ENCODE assay signal across 10 cellular contexts in the genomic region with DNA sequence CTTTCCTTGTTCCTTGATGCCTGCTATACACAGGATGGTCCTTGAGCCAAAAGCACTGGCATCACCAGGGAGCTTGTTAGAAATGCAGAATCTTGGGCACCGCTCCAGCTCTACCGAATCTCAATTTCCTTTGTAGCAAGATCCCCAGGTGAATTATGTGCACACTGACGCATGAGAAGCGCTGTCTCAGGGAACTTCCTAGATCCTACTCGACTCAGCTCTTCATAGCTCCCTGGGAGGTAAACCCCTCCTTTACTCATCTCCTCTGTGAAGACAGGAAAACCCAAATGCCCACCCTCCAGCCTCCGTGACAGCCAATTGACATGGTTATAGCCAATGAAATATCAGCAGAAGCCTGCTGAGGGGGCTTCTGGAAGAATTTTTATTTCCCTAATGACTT. TPM values are rescaled to one million over a fixed set of nuclear protein-coding genes. Genes with fewer than 3 reads are reported as not detected.
DNase-seq lines count a peak whose midpoint lies in the region; TF ChIP-seq lines count a peak whose summit lies in the region.
"Had no signal": no experiment of that assay in that cellular context is flagged by ENCODE, and none has a peak within 500 bp of the region (broad histone marks: within the 10 kb centered on the region; RNA-seq: fewer than 3 reads in every experiment).

No MANE protein-coding gene starts in this region.

- H3K27me3 ChIP-seq in A673 (replicated peaks; ENCODE audit: insufficient read depth, low read depth, low read length, poor library complexity) = no peaks in the 10 kb centered on the region
- H3K27me3 ChIP-seq in kidney epithelial cell (ENCODE audit: control insufficient read depth, insufficient read depth, low read length) = no peaks in the 10 kb centered on the region
- no peaks in the 10 kb centered on the region for H3K27me3 ChIP-seq in testis
- H3K27me3 ChIP-seq: transverse colon had no signal

- H3K27ac Mint-ChIP-seq in HFFc6 (peak overlapping the region; percentile 33), progenitor cell of endocrine pancreas (no peak overlapping the region)

- DNase-seq in A673 (ENCODE audit: low spot score) (peak; percentile 87), HFFc6 (no peak), astrocyte of the hippocampus (ENCODE audit: low read depth, low spot score) (peak; percentile 44), kidney epithelial cell (ENCODE audit: low read depth) (peak; percentile 56), progenitor cell of endocrine pancreas (ENCODE audit: low spot score, unreplicated experiment) (no peak), SW480 (ENCODE audit: low spot score) (no peak), testis (no peak)
- DNase-seq in activated CD4-positive, CD25-positive, alpha-beta regulatory T cell (lab: John Stamatoyannopoulos, UW) = no peak
- DNase-seq: NCI-H1436 treated with DMSO at 0.1 percent for 48 hours, transverse colon had no signal

- CTCF ChIA-PET in A673 (lab: Charles Lee) = interaction anchor here (1.3 kb wide), 1 partner anchor 291 kb away, joined by 6 read pairs; no protein-coding TSS in a partner anchor

- H3K36me3 ChIP-seq in A673 (ENCODE audit: insufficient read depth, low read length, poor library complexity, severe bottlenecking) = no peaks in the 10 kb centered on the region
- no peaks in the 10 kb centered on the region for H3K36me3 ChIP-seq in kidney epithelial cell (ENCODE audit: control insufficient read depth, insufficient read depth, low read length)
- no peaks in the 10 kb centered on the region for H3K36me3 ChIP-seq in testis (ENCODE audit: low read depth, missing control alignments)
- H3K36me3 ChIP-seq: transverse colon had no signal

- H3K4me1 ChIP-seq in A673 (ENCODE audit: insufficient read depth, low read length, poor library complexity, severe bottlenecking) (peaks cover 57% of the 10 kb centered on the region), testis (peaks cover 41% of the 10 kb centered on the region)

- 0 out of 2 replicates have a peak, but pooled peaks cover 7% of the 10 kb centered on the region for H3K36me3 Mint-ChIP-seq in HFFc6 (ENCODE audit: low read depth)
- H3K36me3 Mint-ChIP-seq in progenitor cell of endocrine pancreas (ENCODE audit: insufficient read depth) = no peaks in the 10 kb centered on the region

- TF ChIP-seq CTCF in A673 (conservative IDR thresholded peaks at IDR 0.05; ENCODE audit: low read depth, low read length) (no peak), HFFc6 (IDR thresholded peaks at IDR 0.05) (no peak), kidney epithelial cell (IDR thresholded peaks at IDR 0.05; ENCODE audit: insufficient read depth, low read length, poor library complexity, severe bottlenecking) (no peak), progenitor cell of endocrine pancreas (IDR thresholded peaks at IDR 0.05; ENCODE audit: unreplicated experiment) (no peak), testis (IDR thresholded peaks at IDR 0.05) (no peak)

- H3K27me3 Mint-ChIP-seq in HFFc6 (ENCODE audit: insufficient read depth) (no peaks in the 10 kb centered on the region), progenitor cell of endocrine pancreas (peaks cover 2% of the 10 kb centered on the region)

- intact Hi-C loops in A673 (cut with micrococcal nuclease; ENCODE audit: unreplicated experiment) = no loop called here
- intact Hi-C loops in testis (cut with DNase I; ENCODE audit: low total_unique reads) = no loop called here

- peak overlapping the region; percentile 76 for H3K27ac ChIP-seq in A673 (ENCODE audit: low read depth, low read length, poor library complexity, severe bottlenecking)
- H3K27ac ChIP-seq in testis = no peak overlapping the region
- H3K27ac ChIP-seq: transverse colon had no signal

- TF ChIP-seq POLR2A in testis (IDR thresholded peaks at IDR 0.05) = no peak

- H3K9me3 Mint-ChIP-seq in HFFc6 (no peaks in the 10 kb centered on the region), progenitor cell of endocrine pancreas (ENCODE audit: low read depth) (no peaks in the 10 kb centered on the region)

- H3K4me3 ChIP-seq in A673 (ENCODE audit: low read depth, low read length, poor library complexity, severe bottlenecking) = peak overlapping the region; percentile 25
- H3K4me3 ChIP-seq in kidney epithelial cell (ENCODE audit: low read depth, low read length) = no peak overlapping the region
- no peak overlapping the region for H3K4me3 ChIP-seq in testis
- H3K4me3 ChIP-seq: transverse colon had no signal

- WGBS in testis, 2 donors = 55 to 73% methylated on average over 6 of the region's 6 CpGs

- H3K9me3 ChIP-seq in A673 (ENCODE audit: low read depth, low read length, poor library complexity, severe bottlenecking) (no peaks in the 10 kb centered on the region), testis (no peaks in the 10 kb centered on the region)
- H3K9me3 ChIP-seq: transverse colon had no signal

- no TSS peak for BruUV-seq in A673 (replicated peaks; lab: Mats Ljungman, UMichigan)

- H3K4me3 Mint-ChIP-seq in HFFc6 (no peak overlapping the region), progenitor cell of endocrine pancreas (ENCODE audit: low read depth) (no peak overlapping the region)

- H3K4me1 Mint-ChIP-seq in HFFc6 (ENCODE audit: low read depth) = peaks cover 42% of the 10 kb centered on the region
- H3K4me1 Mint-ChIP-seq in progenitor cell of endocrine pancreas (ENCODE audit: low read depth) = peaks cover 10% of the 10 kb centered on the region

- POLR2A ChIA-PET in A673 (lab: Charles Lee; ENCODE audit: low non-redundant PET) = no interaction called here

RNA-seq across cellular contexts. Expression of a gene that starts 4.1 kb away (rescaled TPM):
- 27.4 and 34.4 TPM in 2 replicates for total RNA-seq in A673 (2021)
- total RNA-seq in HFFc6 (2021; fragmentation: NEBNext Ultra II Directional; extraction: Animal tissue kit (Norgen Biotek cat#: 25700)) = 1 to 10 TPM; 5.0 to 6.2 (median 5.8) TPM
- 15.1 and 16.1 TPM in 2 replicates for total RNA-seq in kidney epithelial cell
- 10.5 and 11.7 TPM in 2 replicates for total RNA-seq in progenitor cell of endocrine pancreas
- 10 to 100 TPM; 73.1 to 73.6 TPM for total RNA-seq in testis
- polyA plus RNA-seq in testis (ENCODE audit: insufficient read depth, low read depth, low replicate concordance) = 23.3 TPM

RNA-seq across cellular contexts. Expression of a gene that starts 37.4 kb away (rescaled TPM):
- total RNA-seq in A673 (2021) (15.6 and 22.3 TPM in 2 replicates), kidney epithelial cell (not detected in 2 replicates), progenitor cell of endocrine pancreas (1.2 and 1.5 TPM in 2 replicates), testis (under 1 TPM; 0.16 to 0.19 TPM)
- total RNA-seq in HFFc6 (2021; fragmentation: NEBNext Ultra II Directional; extraction: Animal tissue kit (Norgen Biotek cat#: 25700)) = not detected
- polyA plus RNA-seq in testis (ENCODE audit: insufficient read depth, low read depth, low replicate concordance) = not detected

Comparison
In these comparisons a context has a peak if more than half of its experiments do, and no peak if none do; other contexts are left out.
1. DNase-seq: peak in A673 (single experiment), astrocyte of the hippocampus (single experiment) and kidney epithelial cell (single experiment); none in HFFc6 (single experiment), progenitor cell of endocrine pancreas (single experiment), SW480 (single experiment), testis (single experiment) and activated CD4-positive, CD25-positive, alpha-beta regulatory T cell (0 of 4).